ENCODE assay signal across 33 cellular contexts in the genomic region with DNA sequence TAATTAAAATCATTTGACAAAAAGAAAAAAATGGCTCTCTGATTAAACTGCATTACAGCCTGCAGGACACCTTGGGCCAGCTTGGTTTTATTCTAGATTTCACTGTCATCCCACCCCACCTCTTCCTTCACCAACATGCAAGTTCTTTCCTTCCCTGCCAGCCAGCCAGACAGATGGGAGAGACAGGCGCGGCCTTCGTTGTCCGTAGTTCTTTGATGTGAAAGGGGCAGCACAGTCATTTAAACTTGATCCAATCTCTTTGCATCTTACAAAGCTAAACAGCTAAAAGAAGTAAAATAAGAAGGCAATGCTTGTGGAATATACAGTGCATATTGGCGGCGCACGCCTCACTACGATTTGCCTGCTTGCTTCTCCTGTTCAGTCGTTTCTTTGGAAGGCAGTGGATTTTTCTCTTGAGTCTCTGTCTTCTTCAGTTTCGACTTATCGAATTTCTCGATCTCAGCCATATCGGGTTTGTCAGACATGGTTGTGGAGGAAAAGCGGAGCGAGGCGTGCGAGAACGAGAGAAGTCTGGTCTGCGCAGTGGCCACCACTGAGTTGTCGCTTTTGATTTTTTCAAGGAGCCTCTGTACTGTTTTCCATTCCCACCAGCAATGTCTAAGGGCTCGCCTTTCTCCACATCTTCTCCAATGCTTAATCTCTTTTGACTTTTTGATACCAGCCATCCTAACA. TPM values are rescaled to one million over a fixed set of nuclear protein-coding genes. Genes with fewer than 3 reads are reported as not detected.
"Had no signal": no experiment of that assay in that cellular context is flagged by ENCODE, and none has a peak within 500 bp of the region (broad histone marks: within the 10 kb centered on the region; RNA-seq: fewer than 3 reads in every experiment).

No MANE protein-coding gene starts in this region.

- H3K27ac ChIP-seq: adrenal gland, body of pancreas, colonic mucosa, dorsolateral prefrontal cortex, gastroesophageal sphincter, hepatocyte, neutrophil, ovary, prostate gland, WERI-Rb-1 had no signal

- H3K9me3 Mint-ChIP-seq: activated CD4-positive, alpha-beta T cell treated with anti-CD3 and anti-CD28 coated beads, Interleukin-2, amount 10 ng/mL, durations not matched to agents 24 days and 14 days had no signal

- H3K27ac Mint-ChIP-seq: activated CD4-positive, alpha-beta memory T cell treated with anti-CD3 and anti-CD28 coated beads for 36 hours; activated CD4-positive, alpha-beta T cell treated with anti-CD3 and anti-CD28 coated beads, Interleukin-2, amount 10 ng/mL, durations not matched to agents 24 days and 14 days; activated naive CD4-positive, alpha-beta T cell treated with anti-CD3 and anti-CD28 coated beads for 36 hours; activated naive CD8-positive, alpha-beta T cell treated with anti-CD3 and anti-CD28 coated beads for 36 hours; activated T-helper 2 cell treated with anti-CD3 and anti-CD28 coated beads, Interferon-gamma antibody, Interleukin-2, Interleukin-4, amounts not matched to agents 10 μg/mL and 5 μg/mL and 100 μg/mL, durations not matched to agents 14 hours and 24 hours and 36 hours; mesothelial cell of epicardium; nephron progenitor cell; T-helper 1 cell treated with Interleukin-12 subunit alpha and Interleukin-12 subunit beta and Interleukin-4 antibody, amounts not matched to agents 30 μg/mL and 1 μg/mL, for 36 hours had no signal

- ATAC-seq: activated CD4-positive, CD25-positive, alpha-beta regulatory T cell treated with anti-CD3 and anti-CD28 coated beads, Interleukin-2, amount 50 U/mL, for 24 hours; body of pancreas; gastroesophageal sphincter had no signal

- H3K9me3 ChIP-seq: adrenal gland, body of pancreas, colonic mucosa, neutrophil, ovary, prostate gland had no signal

- DNase-seq: activated CD4-positive, alpha-beta memory T cell treated with anti-CD3 and anti-CD28 coated beads for 36 hours; activated CD4-positive, alpha-beta T cell treated with anti-CD3 and anti-CD28 coated beads, Interleukin-2, amount 10 ng/mL, durations not matched to agents 24 days and 14 days; activated naive CD4-positive, alpha-beta T cell treated with anti-CD3 and anti-CD28 coated beads for 36 hours; activated naive CD8-positive, alpha-beta T cell treated with anti-CD3 and anti-CD28 coated beads for 36 hours; cerebellar nuclear complex; colonic mucosa; effector memory CD4-positive, alpha-beta T cell; islet precursor cell; mammary epithelial cell; naive B cell; nephron progenitor cell; retina; SK-N-SH; stimulated activated naive CD4-positive, alpha-beta T cell treated with Interleukin-2 at 50 U/mL for 16 hours; SW 1271; T1000; WERI-Rb-1 had no signal

- H3K36me3 ChIP-seq: adrenal gland, colonic mucosa, gastroesophageal sphincter, neutrophil, ovary, prostate gland, WERI-Rb-1 had no signal

- H3K27me3 Mint-ChIP-seq: activated CD4-positive, alpha-beta memory T cell treated with anti-CD3 and anti-CD28 coated beads for 36 hours; activated naive CD8-positive, alpha-beta T cell treated with anti-CD3 and anti-CD28 coated beads for 36 hours had no signal

- H3K4me3 Mint-ChIP-seq: activated CD4-positive, alpha-beta memory T cell treated with anti-CD3 and anti-CD28 coated beads for 36 hours; activated CD4-positive, alpha-beta T cell treated with anti-CD3 and anti-CD28 coated beads, Interleukin-2, amount 10 ng/mL, durations not matched to agents 24 days and 14 days; activated naive CD4-positive, alpha-beta T cell treated with anti-CD3 and anti-CD28 coated beads for 36 hours; activated naive CD8-positive, alpha-beta T cell treated with anti-CD3 and anti-CD28 coated beads for 36 hours; mesothelial cell of epicardium; naive B cell; nephron progenitor cell; T-helper 1 cell treated with Interleukin-12 subunit alpha and Interleukin-12 subunit beta and Interleukin-4 antibody, amounts not matched to agents 30 μg/mL and 1 μg/mL, for 36 hours had no signal

- H3K27me3 ChIP-seq: adrenal gland, body of pancreas, colonic mucosa, dorsolateral prefrontal cortex, gastroesophageal sphincter, hepatocyte, neutrophil, ovary had no signal

- H3K4me1 ChIP-seq: adrenal gland, body of pancreas, colonic mucosa, gastroesophageal sphincter, prostate gland had no signal

- H3K4me3 ChIP-seq: adrenal gland, body of pancreas, colonic mucosa, dorsolateral prefrontal cortex, gastroesophageal sphincter, hepatocyte, ovary, prostate gland had no signal

- H3K4me1 Mint-ChIP-seq: activated CD4-positive, alpha-beta T cell treated with anti-CD3 and anti-CD28 coated beads, Interleukin-2, amount 10 ng/mL, durations not matched to agents 24 days and 14 days; activated naive CD8-positive, alpha-beta T cell treated with anti-CD3 and anti-CD28 coated beads for 36 hours; mesothelial cell of epicardium; naive B cell; nephron progenitor cell had no signal

RNA-seq across cellular contexts. Expression of gene COLEC11, which starts 22.4 kb away (rescaled TPM):
- total RNA-seq: activated T-helper 2 cell treated with anti-CD3 and anti-CD28 coated beads, Interferon-gamma antibody, Interleukin-2, Interleukin-4, amounts not matched to agents 10 μg/mL and 5 μg/mL and 100 μg/mL, durations not matched to agents 14 hours and 24 hours and 36 hours; mammary epithelial cell had no signal
- polyA plus RNA-seq: mammary epithelial cell had no signal

RNA-seq across cellular contexts. Expression of gene ALLC, which starts 40.7 kb away (rescaled TPM):
- total RNA-seq: activated CD4-positive, alpha-beta memory T cell treated with anti-CD3 and anti-CD28 coated beads for 36 hours; activated CD4-positive, alpha-beta T cell treated with anti-CD3 and anti-CD28 coated beads, Interleukin-2, amount 10 ng/mL, durations not matched to agents 24 days and 14 days; activated CD8-positive, alpha-beta memory T cell treated with anti-CD3 and anti-CD28 coated beads for 36 hours; activated naive CD4-positive, alpha-beta T cell treated with anti-CD3 and anti-CD28 coated beads for 36 hours; activated naive CD8-positive, alpha-beta T cell treated with anti-CD3 and anti-CD28 coated beads for 36 hours; activated T-helper 2 cell treated with anti-CD3 and anti-CD28 coated beads, Interferon-gamma antibody, Interleukin-2, Interleukin-4, amounts not matched to agents 10 μg/mL and 5 μg/mL and 100 μg/mL, durations not matched to agents 14 hours and 24 hours and 36 hours; aorta; body of pancreas; colonic mucosa; fibroblast of lung; gastroesophageal sphincter; hepatocyte; mammary epithelial cell; mesothelial cell of epicardium; subcutaneous adipose tissue had no signal
- polyA plus RNA-seq: fibroblast of lung, hepatocyte, mammary epithelial cell, SK-N-SH had no signal
